ENCODE assay signal across 12 cellular contexts in genomic region chr15:39453500-39454073, GRCh38.
DNase-seq lines count a peak whose midpoint lies in the region; ATAC-seq and TF ChIP-seq lines count a peak whose summit lies in the region.
"Had no signal": no experiment of that assay in that cellular context is flagged by ENCODE, and none has a peak within 500 bp of the region (broad histone marks: within the 10 kb centered on the region; RNA-seq: fewer than 3 reads in every experiment).

No MANE protein-coding gene starts in this region.

- no peak for TF ChIP-seq EP300 in tibial nerve (IDR thresholded peaks at IDR 0.05)

- H3K27ac Mint-ChIP-seq in activated naive CD4-positive, alpha-beta T cell treated with anti-CD3 and anti-CD28 coated beads for 36 hours, result no peak overlapping the region
- H3K27ac Mint-ChIP-seq in activated naive CD4-positive, alpha-beta T cell treated with anti-CD3 and anti-CD28 coated beads, Interleukin-2, amount 10 ng/mL, durations not matched to agents 7 days and 5 days, result no peak overlapping the region
- H3K27ac Mint-ChIP-seq: B cell had no signal

- H3K27ac ChIP-seq in OCI-LY3 (ENCODE audit: low read length) (peak overlapping the region; percentile 85), tibial nerve (peak overlapping the region in 3 of 4 donors; percentile 22 to 64 (median 49))
- H3K27ac ChIP-seq: right lobe of liver had no signal

- H3K4me3 Mint-ChIP-seq in activated naive CD4-positive, alpha-beta T cell treated with anti-CD3 and anti-CD28 coated beads for 36 hours, result no peak overlapping the region
- no peak overlapping the region for H3K4me3 Mint-ChIP-seq in activated naive CD4-positive, alpha-beta T cell treated with anti-CD3 and anti-CD28 coated beads, Interleukin-2, amount 10 ng/mL, durations not matched to agents 7 days and 5 days
- H3K4me3 Mint-ChIP-seq: B cell; central memory CD8-positive, alpha-beta T cell had no signal

- ATAC-seq in HG02852 (IDR thresholded peaks at IDR 0.05; ENCODE audit: unreplicated experiment), result peak; percentile 87

- H3K9me3 Mint-ChIP-seq in activated naive CD4-positive, alpha-beta T cell treated with anti-CD3 and anti-CD28 coated beads for 36 hours, result no peaks in the 10 kb centered on the region
- no peaks in the 10 kb centered on the region for H3K9me3 Mint-ChIP-seq in activated naive CD4-positive, alpha-beta T cell treated with anti-CD3 and anti-CD28 coated beads, Interleukin-2, amount 10 ng/mL, durations not matched to agents 7 days and 5 days
- H3K9me3 Mint-ChIP-seq: central memory CD8-positive, alpha-beta T cell had no signal

- no peaks in the 10 kb centered on the region for H3K79me2 ChIP-seq in OCI-LY3 (ENCODE audit: low read length)

- no peak for TF ChIP-seq POLR2A in tibial nerve (IDR thresholded peaks at IDR 0.05)

- H3K9ac ChIP-seq in OCI-LY3 (ENCODE audit: low read length), result peak overlapping the region; percentile 62; the same call in 1 of the 2 replicates

- intact Hi-C loops in activated naive CD4-positive, alpha-beta T cell treated with anti-CD3 and anti-CD28 coated beads for 36 hours (cut with micrococcal nuclease), result loop anchor here (2.0 kb wide), 1 partner anchor 27 kb away; no protein-coding TSS in a partner anchor
- intact Hi-C loops in posterior vena cava (cut with DNase I), result no loop called here

- H3K4me1 Mint-ChIP-seq in activated naive CD4-positive, alpha-beta T cell treated with anti-CD3 and anti-CD28 coated beads for 36 hours (ENCODE audit: low read depth), result peaks cover 2% of the 10 kb centered on the region
- no peaks in the 10 kb centered on the region for H3K4me1 Mint-ChIP-seq in activated naive CD4-positive, alpha-beta T cell treated with anti-CD3 and anti-CD28 coated beads, Interleukin-2, amount 10 ng/mL, durations not matched to agents 7 days and 5 days
- H3K4me1 Mint-ChIP-seq: B cell; central memory CD8-positive, alpha-beta T cell had no signal

- peaks cover 3% of the 10 kb centered on the region for H3K27me3 Mint-ChIP-seq in activated naive CD4-positive, alpha-beta T cell treated with anti-CD3 and anti-CD28 coated beads for 36 hours (ENCODE audit: low read depth)
- H3K27me3 Mint-ChIP-seq in activated naive CD4-positive, alpha-beta T cell treated with anti-CD3 and anti-CD28 coated beads, Interleukin-2, amount 10 ng/mL, durations not matched to agents 7 days and 5 days, result peaks cover 8% of the 10 kb centered on the region

- H3K4me1 ChIP-seq in OCI-LY3 (ENCODE audit: low read length), result peaks cover 59% of the 10 kb centered on the region
- peaks cover 0 to 40% (median 12%) of the 10 kb centered on the region in 4 donors for H3K4me1 ChIP-seq in tibial nerve
- H3K4me1 ChIP-seq: right lobe of liver had no signal

- H3K9me3 ChIP-seq in OCI-LY3 (ENCODE audit: insufficient read depth, low read length) (no peaks in the 10 kb centered on the region), tibial nerve (no peaks in the 10 kb centered on the region)
- H3K9me3 ChIP-seq: right lobe of liver had no signal

- H2AFZ ChIP-seq in OCI-LY3 (ENCODE audit: low read depth, low read length), result peak overlapping the region; percentile 75

- H3K4me3 ChIP-seq in OCI-LY3 (ENCODE audit: low read length) (peak overlapping the region; percentile 58), tibial nerve (no peak overlapping the region)
- H3K4me3 ChIP-seq: right lobe of liver had no signal

- TF ChIP-seq CTCF in OCI-LY3 (IDR thresholded peaks at IDR 0.05; ENCODE audit: low read depth, low read length) (no peak), tibial nerve (IDR thresholded peaks at IDR 0.05) (no peak)

- H3K36me3 ChIP-seq in OCI-LY3 (replicated peaks; ENCODE audit: low read depth, low read length), result peaks cover 4% of the 10 kb centered on the region
- no peaks in the 10 kb centered on the region for H3K36me3 ChIP-seq in tibial nerve
- H3K36me3 ChIP-seq: right lobe of liver had no signal

- H4K20me1 ChIP-seq in OCI-LY3 (ENCODE audit: insufficient read depth, low read length), result no peaks in the 10 kb centered on the region

- no peaks in the 10 kb centered on the region for H3K27me3 ChIP-seq in OCI-LY3 (ENCODE audit: low read depth, low read length)
- H3K27me3 ChIP-seq in tibial nerve, result no peaks in the 10 kb centered on the region
- H3K27me3 ChIP-seq: right lobe of liver had no signal

- peak overlapping the region; percentile 80 for H3K4me2 ChIP-seq in OCI-LY3 (ENCODE audit: low read length)

- 67 to 79% methylated on average over 6 of the region's 6 CpGs for WGBS in tibial nerve, 2 donors

- CTCF ChIA-PET in activated naive CD4-positive, alpha-beta T cell treated with anti-CD3 and anti-CD28 coated beads for 36 hours (lab: Charles Lee), result no interaction called here
- CTCF ChIA-PET in activated naive CD4-positive, alpha-beta T cell treated with anti-CD3 and anti-CD28 coated beads, Interleukin-2, amount 10 ng/mL, durations not matched to agents 7 days and 5 days (lab: Charles Lee), result interaction anchor here (0.8 kb wide), 1 partner anchor 43 kb away, joined by 3 read pairs; no protein-coding TSS in a partner anchor

- peak; percentile 30 for DNase-seq in activated naive CD4-positive, alpha-beta T cell treated with anti-CD3 and anti-CD28 coated beads for 36 hours
- DNase-seq in activated naive CD4-positive, alpha-beta T cell treated with anti-CD3 and anti-CD28 coated beads, Interleukin-2, amount 10 ng/mL, durations not matched to agents 7 days and 5 days, result no peak
- DNase-seq in tibial nerve (ENCODE audit: low spot score in 2 of 2) (no peak), globus pallidus (ENCODE audit: low spot score) (no peak), posterior vena cava (ENCODE audit: low spot score) (no peak), medulla oblongata (ENCODE audit: extremely low spot score) (no peak)
- DNase-seq: activated CD4-positive, alpha-beta T cell treated with anti-CD3 and anti-CD28 coated beads, Interleukin-2, amount 50 U/mL, for 1 hour; right lobe of liver had no signal

- H3K36me3 Mint-ChIP-seq in activated naive CD4-positive, alpha-beta T cell treated with anti-CD3 and anti-CD28 coated beads for 36 hours (ENCODE audit: low read depth), result no peaks in the 10 kb centered on the region
- no peaks in the 10 kb centered on the region for H3K36me3 Mint-ChIP-seq in activated naive CD4-positive, alpha-beta T cell treated with anti-CD3 and anti-CD28 coated beads, Interleukin-2, amount 10 ng/mL, durations not matched to agents 7 days and 5 days
